ENCODE assay signal across 18 cellular contexts in the genomic region with DNA sequence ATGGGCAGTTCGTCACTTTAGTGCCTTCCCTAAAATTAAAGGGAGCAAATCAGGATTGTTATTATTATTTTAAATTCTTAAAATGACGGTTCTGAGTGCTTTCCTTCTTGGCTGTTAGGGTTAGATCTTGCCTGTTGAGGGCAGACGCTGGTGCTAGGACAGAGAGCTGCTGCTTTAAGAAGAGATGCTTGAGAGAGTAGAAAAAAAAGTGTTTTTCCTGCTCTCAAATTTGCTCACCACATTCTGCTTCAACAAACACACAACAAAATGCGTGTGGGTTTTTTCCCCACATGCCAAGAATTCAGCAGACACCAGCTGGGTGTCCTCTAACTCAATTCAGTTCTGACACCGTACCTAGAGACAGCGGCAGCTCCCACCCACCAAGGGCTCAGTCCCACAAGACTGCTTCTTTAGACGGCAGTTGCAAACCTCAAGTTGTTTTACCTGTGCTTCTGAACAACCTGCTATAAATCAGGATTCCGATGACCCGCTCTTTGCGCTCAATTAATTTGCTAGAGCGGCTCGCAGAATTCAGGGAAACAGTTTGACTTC.
"Had no signal": no experiment of that assay in that cellular context is flagged by ENCODE, and none has a peak within 500 bp of the region (broad histone marks: within the 10 kb centered on the region; RNA-seq: fewer than 3 reads in every experiment).

No MANE protein-coding gene starts in this region.

- DNase-seq: activated CD4-positive, alpha-beta T cell treated with anti-CD3 and anti-CD28 coated beads for 4 hours; activated CD8-positive, alpha-beta memory T cell treated with anti-CD3 and anti-CD28 coated beads, Interleukin-2, amount 50 U/mL, for 4 hours; activated CD8-positive, alpha-beta T cell treated with anti-CD3 and anti-CD28 coated beads, Interleukin-2, amount 10 ng/mL, durations not matched to agents 7 days and 5 days; activated gamma-delta T cell; activated T-cell treated with anti-CD3 and anti-CD28 coated beads, Interleukin-2, amount 50 U/mL, for 48 hours; natural killer cell; small intestine; stimulated activated CD4-positive, alpha-beta T cell treated with anti-CD3 and anti-CD28 coated beads, Interleukin-4, amount 100 ng/mL, for 4 hours; stimulated activated CD8-positive, alpha-beta memory T cell treated with anti-CD3 and anti-CD28 coated beads, Interleukin-4, amount 100 ng/mL, for 48 hours; T-helper 17 cell had no signal

- H3K9me3 ChIP-seq: neutrophil, suprapubic skin had no signal

- ATAC-seq: activated CD8-positive, alpha-beta T cell treated with anti-CD3 and anti-CD28 coated beads, Interleukin-2, amount 10 ng/mL, durations not matched to agents 7 days and 5 days; activated naive CD4-positive, alpha-beta T cell treated with anti-CD3 and anti-CD28 coated beads, Interleukin-2, amount 50 U/mL, for 72 hours; left lobe of liver; natural killer cell; T-helper 17 cell had no signal

- H3K27ac ChIP-seq: cardiac muscle cell, neutrophil, right atrium auricular region, suprapubic skin had no signal

- H3K27me3 Mint-ChIP-seq: stimulated activated naive CD8-positive, alpha-beta T cell treated with anti-CD3 and anti-CD28 coated beads, Interleukin-15, Interleukin-2, amounts not matched to agents 100 ng/mL and 50 ng/mL, for 24 hours had no signal

- H3K4me3 ChIP-seq: cardiac muscle cell, right atrium auricular region, suprapubic skin had no signal

- H3K36me3 ChIP-seq: cardiac muscle cell, neutrophil, right atrium auricular region, suprapubic skin had no signal

- H3K27me3 ChIP-seq: cardiac muscle cell, neutrophil, right atrium auricular region, suprapubic skin had no signal

- H3K9me3 Mint-ChIP-seq: activated naive CD4-positive, alpha-beta T cell treated with anti-CD3 and anti-CD28 coated beads, Interleukin-2, amount 50 U/mL, for 72 hours; natural killer cell had no signal

- H3K36me3 Mint-ChIP-seq: activated naive CD4-positive, alpha-beta T cell treated with anti-CD3 and anti-CD28 coated beads, Interleukin-2, amount 50 U/mL, for 72 hours; natural killer cell; type B pancreatic cell had no signal

- H3K4me3 Mint-ChIP-seq: activated CD8-positive, alpha-beta T cell treated with anti-CD3 and anti-CD28 coated beads, Interleukin-2, amount 10 ng/mL, durations not matched to agents 7 days and 5 days; natural killer cell; stimulated activated naive CD8-positive, alpha-beta T cell treated with anti-CD3 and anti-CD28 coated beads, Interleukin-15, Interleukin-2, amounts not matched to agents 100 ng/mL and 50 ng/mL, for 24 hours; T-helper 17 cell; type B pancreatic cell had no signal

- H3K4me1 ChIP-seq: suprapubic skin had no signal

- H3K27ac Mint-ChIP-seq: activated CD8-positive, alpha-beta T cell treated with anti-CD3 and anti-CD28 coated beads, Interleukin-2, amount 10 ng/mL, durations not matched to agents 7 days and 5 days; activated naive CD4-positive, alpha-beta T cell treated with anti-CD3 and anti-CD28 coated beads, Interleukin-2, amount 50 U/mL, for 72 hours; natural killer cell; stimulated activated naive CD8-positive, alpha-beta T cell treated with anti-CD3 and anti-CD28 coated beads, Interleukin-15, Interleukin-2, amounts not matched to agents 100 ng/mL and 50 ng/mL, for 24 hours; T-helper 17 cell; type B pancreatic cell had no signal
